ENCODE assay signal across 21 cellular contexts in the genomic region with DNA sequence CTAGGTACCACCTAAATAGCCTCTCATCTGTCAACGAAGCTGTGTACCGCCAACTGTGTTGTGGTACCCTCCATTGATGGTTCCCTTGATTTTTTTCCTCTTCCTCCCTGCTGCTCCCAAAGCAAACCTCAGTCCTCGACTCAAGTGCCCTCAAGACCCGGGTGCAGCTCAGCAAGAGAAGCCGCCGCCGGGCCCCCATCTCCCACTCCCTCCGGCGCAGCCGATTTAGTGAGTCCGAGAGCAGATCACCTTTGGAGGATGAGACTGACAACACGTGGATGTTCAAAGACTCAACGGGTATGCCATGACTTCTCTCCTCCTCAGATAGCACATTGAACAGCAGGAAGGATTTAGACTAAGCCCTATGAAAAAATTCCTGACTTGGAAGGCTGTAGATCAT. TPM values are rescaled to one million over a fixed set of nuclear protein-coding genes. Genes with fewer than 3 reads are reported as not detected.
DNase-seq lines count a peak whose midpoint lies in the region; ATAC-seq and TF ChIP-seq lines count a peak whose summit lies in the region.
"Had no signal": no experiment of that assay in that cellular context is flagged by ENCODE, and none has a peak within 500 bp of the region (broad histone marks: within the 10 kb centered on the region; RNA-seq: fewer than 3 reads in every experiment).

No MANE protein-coding gene starts in this region.

- H4K8ac ChIP-seq in H9 (replicated peaks; ENCODE audit: insufficient read length, low read depth, low read length), result no peak overlapping the region

- no peak overlapping the region for H4K5ac ChIP-seq in H9 (ENCODE audit: insufficient read length, low read depth, low read length)

- H3K27me3 ChIP-seq in breast epithelium (no peaks in the 10 kb centered on the region), thyroid gland (no peaks in the 10 kb centered on the region), H9 (ENCODE audit: insufficient read depth, low read length) (no peaks in the 10 kb centered on the region; the same call in 1 of the 2 replicates)

- H3K79me1 ChIP-seq in H9 (ENCODE audit: insufficient read depth, low read depth, low read length, poor library complexity, severe bottlenecking), result no peaks in the 10 kb centered on the region

- H2AK5ac ChIP-seq in H9 (ENCODE audit: insufficient read length, low read length), result no peak overlapping the region

- H3K4me3 ChIP-seq in breast epithelium, result no peak overlapping the region
- H3K4me3 ChIP-seq in thyroid gland (replicated peaks in 1 of 3), result no peak overlapping the region
- H3K4me3 ChIP-seq: GM23338, HAP-1 had no signal

- H3K36me3 Mint-ChIP-seq in natural killer cell treated with Interleukin-12 subunit alpha and Interleukin-12 subunit beta and Interleukin-15 and Interleukin-18, amount 100 ng/mL, for 72 hours, result peaks cover 10% of the 10 kb centered on the region
- H3K36me3 Mint-ChIP-seq in natural killer cell (peaks cover 8% of the 10 kb centered on the region), H9 (ENCODE audit: insufficient read depth in 1 of 3, low read depth in 3 of 3) (peaks cover 10 to 30% (median 17%) of the 10 kb centered on the region in 3 experiments)

- no peaks in the 10 kb centered on the region for H3K36me3 ChIP-seq in breast epithelium
- H3K36me3 ChIP-seq in thyroid gland, result peaks cover 26 to 46% of the 10 kb centered on the region in 2 donors

- no peak overlapping the region for H3K4me2 ChIP-seq in H9 (ENCODE audit: insufficient read depth, insufficient read length, low read length)
- H3K4me2 ChIP-seq: GM23338 had no signal

- no peak overlapping the region for H3K18ac ChIP-seq in H9 (ENCODE audit: insufficient read length, low read depth, low read length)

- H2BK120ac ChIP-seq in H9 (ENCODE audit: low read depth, low read length, poor library complexity, severe bottlenecking), result no peak overlapping the region

- peaks cover 4% of the 10 kb centered on the region for H3K9me3 Mint-ChIP-seq in natural killer cell treated with Interleukin-12 subunit alpha and Interleukin-12 subunit beta and Interleukin-15 and Interleukin-18, amount 100 ng/mL, for 72 hours
- peaks cover 0 to 4% of the 10 kb centered on the region in 2 donors for H3K9me3 Mint-ChIP-seq in natural killer cell
- peaks cover 0 to 2% of the 10 kb centered on the region in 2 experiments; a peak in 1 of 5 replicates for H3K9me3 Mint-ChIP-seq in H9

- no peaks in the 10 kb centered on the region for H3K79me2 ChIP-seq in H9 (ENCODE audit: insufficient read depth, low read length)

- intact Hi-C loops in natural killer cell (cut with micrococcal nuclease) (no loop called here), breast epithelium (cut with DNase I; ENCODE audit: low total_unique reads) (no loop called here), thyroid gland (cut with DNase I) (loop anchor here (10.0 kb wide), 1 partner anchor 62 kb away; no protein-coding TSS in a partner anchor)

- 85 to 88% methylated on average over 13 of the region's 13 CpGs for WGBS in thyroid gland, 2 donors
- no CpG with 5 or more reads among the region's 13 CpGs for WGBS in H9 (ENCODE audit: extremely low coverage, insufficient read length, low lambda C conversion rate)

- H2BK20ac ChIP-seq in H9 (ENCODE audit: low read depth, low read length, poor library complexity, severe bottlenecking), result no peak overlapping the region

- no peak overlapping the region for H3T11ph ChIP-seq in H9 (ENCODE audit: low read length)

- no peak overlapping the region for H3K4me3 Mint-ChIP-seq in natural killer cell treated with Interleukin-12 subunit alpha and Interleukin-12 subunit beta and Interleukin-15 and Interleukin-18, amount 100 ng/mL, for 72 hours
- no peak overlapping the region for H3K4me3 Mint-ChIP-seq in natural killer cell
- no peak overlapping the region for H3K4me3 Mint-ChIP-seq in H9
- H3K4me3 Mint-ChIP-seq: CD4-positive, alpha-beta memory T cell; GM23338; HFFc6 had no signal

- H3K9ac ChIP-seq in H9 (ENCODE audit: extremely low read depth, insufficient read length, low read length), result no peak overlapping the region

- DNase-seq in natural killer cell treated with Interleukin-12 subunit alpha and Interleukin-12 subunit beta and Interleukin-15 and Interleukin-18, amount 100 ng/mL, for 72 hours (ENCODE audit: low spot score), result peak; percentile 16
- DNase-seq in natural killer cell (no peak), breast epithelium (ENCODE audit: low spot score in 2 of 2) (no peak), thyroid gland (no peak), H9 (no peak)
- DNase-seq: C1 segment of cervical spinal cord; Calu3; CD4-positive, alpha-beta memory T cell; COR-L47; DMS53; DMS79 treated with DMSO at 0.1 percent for 48 hours; GF-D8; HFFc6 had no signal

- H3K4me1 ChIP-seq in breast epithelium, result peaks cover 0 to 5% of the 10 kb centered on the region in 2 donors
- H3K4me1 ChIP-seq in thyroid gland, result peaks cover 11 to 15% of the 10 kb centered on the region in 2 donors
- H3K4me1 ChIP-seq in H9 (ENCODE audit: insufficient read depth, low read length), result no peaks in the 10 kb centered on the region
- H3K4me1 ChIP-seq: HAP-1 had no signal

- peaks cover 0 to 1% of the 10 kb centered on the region in 2 donors for H3K4me1 Mint-ChIP-seq in natural killer cell treated with Interleukin-12 subunit alpha and Interleukin-12 subunit beta and Interleukin-15 and Interleukin-18, amount 100 ng/mL, for 72 hours (ENCODE audit: low read depth in 2 of 2)
- no peaks in the 10 kb centered on the region for H3K4me1 Mint-ChIP-seq in natural killer cell
- peaks cover 9% of the 10 kb centered on the region in 2 experiments for H3K4me1 Mint-ChIP-seq in H9
- H3K4me1 Mint-ChIP-seq: CD4-positive, alpha-beta memory T cell had no signal

- TF ChIP-seq POLR2A in breast epithelium (IDR thresholded peaks at IDR 0.05), result no peak
- no peak for TF ChIP-seq POLR2A in thyroid gland (IDR thresholded peaks at IDR 0.05)

- H3K27ac ChIP-seq in breast epithelium (peak overlapping the region; percentile 84 to 90), thyroid gland (peak overlapping the region in 2 of 3 donors; percentile 58 to 59), H9 (ENCODE audit: insufficient read length, low read depth, low read length) (no peak overlapping the region)

- H3K9me3 ChIP-seq in breast epithelium (peaks cover 0 to 4% of the 10 kb centered on the region in 2 donors), thyroid gland (no peaks in the 10 kb centered on the region), H9 (ENCODE audit: control insufficient read depth, low read depth, low read length) (no peaks in the 10 kb centered on the region)
- H3K9me3 ChIP-seq: HAP-1 had no signal

- no peak overlapping the region for H3K23ac ChIP-seq in H9 (ENCODE audit: insufficient read length, low read depth, low read length)

- H3K27ac Mint-ChIP-seq in natural killer cell treated with Interleukin-12 subunit alpha and Interleukin-12 subunit beta and Interleukin-15 and Interleukin-18, amount 100 ng/mL, for 72 hours, result no peak overlapping the region
- no peak overlapping the region for H3K27ac Mint-ChIP-seq in natural killer cell
- 0 out of 7 replicates have a peak overlapping the region, but pooled peaks of 1 of the 3 experiments have one; percentile 75 for H3K27ac Mint-ChIP-seq in H9
- H3K27ac Mint-ChIP-seq: CD4-positive, alpha-beta memory T cell; GM23338; HFFc6 had no signal

- no peak overlapping the region for H3K56ac ChIP-seq in H9 (ENCODE audit: insufficient read length, low read depth, low read length)

- H3K14ac ChIP-seq in H9 (ENCODE audit: insufficient read depth, low read length), result no peak overlapping the region

- no peak overlapping the region for H4K91ac ChIP-seq in H9 (ENCODE audit: insufficient read length, low read depth, low read length)

- H3K4ac ChIP-seq in H9 (ENCODE audit: low read depth, low read length), result no peak overlapping the region

- H2BK5ac ChIP-seq in H9 (ENCODE audit: insufficient read length, low read length), result no peak overlapping the region

- no peak overlapping the region for H2BK15ac ChIP-seq in H9 (ENCODE audit: low read depth, low read length)

- H2BK12ac ChIP-seq in H9 (ENCODE audit: insufficient read length, low read depth, low read length), result no peak overlapping the region

- H3K27me3 Mint-ChIP-seq in natural killer cell treated with Interleukin-12 subunit alpha and Interleukin-12 subunit beta and Interleukin-15 and Interleukin-18, amount 100 ng/mL, for 72 hours, result peaks cover 0 to 1% of the 10 kb centered on the region in 2 donors
- H3K27me3 Mint-ChIP-seq in natural killer cell (ENCODE audit: low read depth in 2 of 2) (peaks cover 0 to under 1% of the 10 kb centered on the region in 2 donors), H9 (ENCODE audit: low read depth) (no peaks in the 10 kb centered on the region)
- H3K27me3 Mint-ChIP-seq: CD4-positive, alpha-beta memory T cell had no signal

- TF ChIP-seq CTCF in natural killer cell (IDR thresholded peaks at IDR 0.05), result no peak
- TF ChIP-seq CTCF in breast epithelium (IDR thresholded peaks at IDR 0.05), result no peak
- no peak for TF ChIP-seq CTCF in thyroid gland (IDR thresholded peaks at IDR 0.05)
- no peak for TF ChIP-seq CTCF in H9 (conservative IDR thresholded peaks at IDR 0.05)

- no peak for ATAC-seq in natural killer cell treated with Interleukin-12 subunit alpha and Interleukin-12 subunit beta and Interleukin-15 and Interleukin-18, amount 100 ng/mL, for 72 hours
- ATAC-seq in natural killer cell (no peak), HG03439 (IDR thresholded peaks at IDR 0.05; ENCODE audit: unreplicated experiment) (no peak)
- ATAC-seq: GM23338 had no signal

- no peaks in the 10 kb centered on the region for H3K23me2 ChIP-seq in H9 (ENCODE audit: insufficient read length, low read depth, low read length, poor library complexity, severe bottlenecking)

- H4K20me1 ChIP-seq in H9 (ENCODE audit: control insufficient read depth, insufficient read depth, insufficient read length), result no peaks in the 10 kb centered on the region

- H2AFZ ChIP-seq in H9 (ENCODE audit: low read length), result no peak overlapping the region
- H2AFZ ChIP-seq: GM23338 had no signal

RNA-seq across cellular contexts. Expression of a gene that starts 22.4 kb away (rescaled TPM):
- under 1 TPM in 1 of 2 donors, not detected in 1; 0.78 TPM for total RNA-seq in natural killer cell treated with Interleukin-12 subunit alpha and Interleukin-12 subunit beta and Interleukin-15 and Interleukin-18, amount 100 ng/mL, for 72 hours
- total RNA-seq in natural killer cell (under 1 TPM in 1 of 3 donors, not detected in 2; 0.68 TPM), breast epithelium (under 1 TPM in 1 of 3 donors, not detected in 2; 0.66 TPM), thyroid gland (not detected), H9 (2021) (0.39 and 0.53 TPM in 2 replicates)
- total RNA-seq: A172; A673; CD4-positive, alpha-beta memory T cell; Daoy; G401; H4; HFFc6 had no signal

RNA-seq across cellular contexts. Expression of a gene that starts 42.2 kb away (rescaled TPM):
- total RNA-seq in natural killer cell treated with Interleukin-12 subunit alpha and Interleukin-12 subunit beta and Interleukin-15 and Interleukin-18, amount 100 ng/mL, for 72 hours, result not detected
- total RNA-seq in natural killer cell (not detected), breast epithelium (under 1 TPM in 1 of 3 donors, not detected in 2; 0.66 TPM), thyroid gland (under 1 TPM in 1 of 4 donors, not detected in 3; 0.45 TPM), H9 (2021) (not detected in 2 replicates)
- total RNA-seq: A172; A673; CD4-positive, alpha-beta memory T cell; Daoy; G401 had no signal
